In the genomic region with DNA sequence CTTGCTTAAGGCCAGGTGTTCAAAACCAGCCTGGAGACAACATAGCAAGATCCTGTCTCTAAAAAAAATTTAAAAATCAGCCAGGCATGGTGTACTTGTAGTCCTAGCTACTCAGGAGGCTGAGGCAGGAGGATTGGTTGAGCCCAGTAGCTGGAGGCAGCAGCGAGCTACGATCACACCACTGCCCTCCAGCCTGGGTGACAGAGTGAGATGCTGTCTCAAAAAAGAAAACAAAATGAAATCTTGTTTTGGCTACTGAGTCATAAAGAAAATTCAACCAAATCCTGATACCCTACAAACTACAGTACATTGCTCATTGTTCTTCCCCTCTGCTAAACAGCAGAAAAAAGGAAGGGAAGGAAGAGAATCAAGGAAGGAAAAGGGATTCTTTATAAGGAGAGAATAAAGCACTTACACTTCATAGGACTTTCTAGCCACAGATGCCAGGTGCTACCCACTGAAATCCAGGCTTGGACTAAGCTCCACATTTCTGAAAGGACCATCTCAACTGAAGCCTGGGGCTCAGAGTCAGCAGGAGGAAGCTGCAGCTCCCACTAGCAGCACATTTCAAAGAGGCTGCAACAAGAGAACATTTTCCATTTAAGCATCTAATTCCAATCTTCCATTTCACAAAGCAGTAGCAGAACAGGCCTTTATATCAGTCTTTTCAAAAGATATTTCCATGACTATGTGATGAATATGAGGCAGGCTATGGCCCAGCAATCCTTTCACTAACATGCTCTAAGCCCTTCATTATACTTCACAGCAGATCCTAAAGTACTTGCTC, we compare ENCODE assay signal across 2 cellular contexts.
TF ChIP-seq lines count a peak whose summit lies in the region.

No MANE protein-coding gene starts in this region.

TF ChIP-seq in SK-N-SH treated with all-trans-retinoic acid at 6 μM for 48 hours, 23 proteins besides CTCF, POLR2A, EP300 and RAD21 (continued from another document):
- TF ChIP-seq CSRNP3 (CRISPR knock-in tag; IDR thresholded peaks at IDR 0.05) (no peak), ZFP3 (CRISPR knock-in tag; IDR thresholded peaks at IDR 0.05) (no peak), ZC3H10 (CRISPR knock-in tag; IDR thresholded peaks at IDR 0.05) (no peak), OSR1 (CRISPR knock-in tag; IDR thresholded peaks at IDR 0.05) (no peak), PPARA (CRISPR knock-in tag; IDR thresholded peaks at IDR 0.05; ENCODE audit: borderline replicate concordance) (no peak), ZNF565 (CRISPR knock-in tag; conservative IDR thresholded peaks at IDR 0.05; ENCODE audit: low read depth) (no peak), ARNTL (CRISPR knock-in tag; IDR thresholded peaks at IDR 0.05; ENCODE audit: borderline replicate concordance, low read depth) (no peak), TOX (CRISPR knock-in tag; IDR thresholded peaks at IDR 0.05; ENCODE audit: borderline replicate concordance) (no peak), TSHZ2 (CRISPR knock-in tag; IDR thresholded peaks at IDR 0.05) (no peak)
- TF ChIP-seq, protein P1, sequence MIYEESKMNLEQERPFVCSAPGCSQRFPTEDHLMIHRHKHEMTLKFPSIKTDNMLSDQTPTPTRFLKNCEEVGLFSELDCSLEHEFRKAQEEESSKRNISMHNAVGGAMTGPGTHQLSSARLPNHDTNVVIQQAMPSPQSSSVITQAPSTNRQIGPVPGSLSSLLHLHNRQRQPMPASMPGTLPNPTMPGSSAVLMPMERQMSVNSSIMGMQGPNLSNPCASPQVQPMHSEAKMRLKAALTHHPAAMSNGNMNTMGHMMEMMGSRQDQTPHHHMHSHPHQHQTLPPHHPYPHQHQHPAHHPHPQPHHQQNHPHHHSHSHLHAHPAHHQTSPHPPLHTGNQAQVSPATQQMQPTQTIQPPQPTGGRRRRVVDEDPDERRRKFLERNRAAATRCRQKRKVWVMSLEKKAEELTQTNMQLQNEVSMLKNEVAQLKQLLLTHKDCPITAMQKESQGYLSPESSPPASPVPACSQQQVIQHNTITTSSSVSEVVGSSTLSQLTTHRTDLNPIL (CRISPR knock-in tag; IDR thresholded peaks at IDR 0.05; ENCODE audit: low read depth): no peak
- TF ChIP-seq, protein P2, sequence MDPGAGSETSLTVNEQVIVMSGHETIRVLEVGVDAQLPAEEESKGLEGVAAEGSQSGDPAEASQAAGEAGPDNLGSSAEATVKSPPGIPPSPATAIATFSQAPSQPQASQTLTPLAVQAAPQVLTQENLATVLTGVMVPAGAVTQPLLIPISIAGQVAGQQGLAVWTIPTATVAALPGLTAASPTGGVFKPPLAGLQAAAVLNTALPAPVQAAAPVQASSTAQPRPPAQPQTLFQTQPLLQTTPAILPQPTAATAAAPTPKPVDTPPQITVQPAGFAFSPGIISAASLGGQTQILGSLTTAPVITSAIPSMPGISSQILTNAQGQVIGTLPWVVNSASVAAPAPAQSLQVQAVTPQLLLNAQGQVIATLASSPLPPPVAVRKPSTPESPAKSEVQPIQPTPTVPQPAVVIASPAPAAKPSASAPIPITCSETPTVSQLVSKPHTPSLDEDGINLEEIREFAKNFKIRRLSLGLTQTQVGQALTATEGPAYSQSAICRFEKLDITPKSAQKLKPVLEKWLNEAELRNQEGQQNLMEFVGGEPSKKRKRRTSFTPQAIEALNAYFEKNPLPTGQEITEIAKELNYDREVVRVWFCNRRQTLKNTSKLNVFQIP (CRISPR knock-in tag; IDR thresholded peaks at IDR 0.05; ENCODE audit: borderline replicate concordance, low read depth): no peak

TF ChIP-seq in WTC11, 78 proteins besides CTCF, POLR2A, EP300 and RAD21 (continued from another document):
- peak; percentile 23; the same call in 1 of the 2 replicates for TF ChIP-seq PRDM15 (CRISPR knock-in tag; IDR thresholded peaks at IDR 0.05)
